ENCODE assay signal across 6 cellular contexts in genomic region chr16:30064746-30065111, GRCh38. TPM values are rescaled to one million over a fixed set of nuclear protein-coding genes. Genes with fewer than 3 reads are reported as not detected.
DNase-seq lines count a peak whose midpoint lies in the region; ATAC-seq and TF ChIP-seq lines count a peak whose summit lies in the region.

No MANE protein-coding gene starts in this region.

- H3K27me3 ChIP-seq in CD4-positive, CD25-positive, alpha-beta regulatory T cell (ENCODE audit: control insufficient read depth, insufficient read depth, low read length): no peaks in the 10 kb centered on the region
- no peaks in the 10 kb centered on the region for H3K27me3 ChIP-seq in iPS-20b (ENCODE audit: insufficient read depth, low read length)

- peaks cover 47% of the 10 kb centered on the region for H3K4me1 ChIP-seq in CD4-positive, CD25-positive, alpha-beta regulatory T cell (ENCODE audit: control insufficient read depth, insufficient read depth, low read length, poor library complexity, severe bottlenecking)
- H3K4me1 ChIP-seq in iPS-20b (ENCODE audit: insufficient read depth, low read length): peaks cover 11% of the 10 kb centered on the region; the same call in 1 of the 2 replicates

- no peak for DNase-seq in CD4-positive, CD25-positive, alpha-beta regulatory T cell
- DNase-seq in RWPE1 (ENCODE audit: low spot score) (no peak), DMS114 treated with DMSO at 0.1 percent for 48 hours (lab: John Stamatoyannopoulos, UW; ENCODE audit: unreplicated experiment) (no peak), HPDE6-E6E7 (ENCODE audit: extremely low spot score) (no peak), NOMO-1 (lab: John Stamatoyannopoulos, UW; ENCODE audit: unreplicated experiment in 2 of 2) (no peak)

- POLR2A ChIA-PET in RWPE1 (lab: Yijun Ruan, JAX; ENCODE audit: low non-redundant PET): interaction anchor here (0.9 kb wide), 1 partner anchor 10 kb away, joined by 5 read pairs; no protein-coding TSS in a partner anchor

- H3K9me3 ChIP-seq in CD4-positive, CD25-positive, alpha-beta regulatory T cell (ENCODE audit: control insufficient read depth in 2 of 2, low read length in 2 of 2): no peaks in the 10 kb centered on the region
- H3K9me3 ChIP-seq in iPS-20b (ENCODE audit: insufficient read depth, low read depth, low read length): no peaks in the 10 kb centered on the region

- H3K27ac Mint-ChIP-seq in CD4-positive, CD25-positive, alpha-beta regulatory T cell: peak overlapping the region; percentile 95 to 99 (median 96)

- peaks cover 8% of the 10 kb centered on the region for H3K27me3 Mint-ChIP-seq in CD4-positive, CD25-positive, alpha-beta regulatory T cell

- peak overlapping the region; percentile 93 for H3K27ac ChIP-seq in CD4-positive, CD25-positive, alpha-beta regulatory T cell (ENCODE audit: insufficient read depth, low read length, poor library complexity, severe bottlenecking)
- H3K27ac ChIP-seq in RWPE1 (peak overlapping the region; percentile 99), iPS-20b (ENCODE audit: low read length) (peak overlapping the region; percentile 75)

- peak overlapping the region; percentile 88 for H3K4me3 ChIP-seq in CD4-positive, CD25-positive, alpha-beta regulatory T cell (ENCODE audit: low read depth, low read length)
- peak overlapping the region; percentile 97 for H3K4me3 ChIP-seq in iPS-20b (ENCODE audit: low read length)

- peaks cover 25% of the 10 kb centered on the region for H3K36me3 ChIP-seq in CD4-positive, CD25-positive, alpha-beta regulatory T cell (ENCODE audit: control insufficient read depth, insufficient read depth, low read length)
- H3K36me3 ChIP-seq in iPS-20b (ENCODE audit: insufficient read depth, low read depth, low read length): peaks cover 31% of the 10 kb centered on the region

- peaks cover 10% of the 10 kb centered on the region for H3K36me3 Mint-ChIP-seq in CD4-positive, CD25-positive, alpha-beta regulatory T cell

- H3K4me1 Mint-ChIP-seq in CD4-positive, CD25-positive, alpha-beta regulatory T cell: peaks cover 7 to 43% (median 22%) of the 10 kb centered on the region in 4 donors

- H3K9me3 Mint-ChIP-seq in CD4-positive, CD25-positive, alpha-beta regulatory T cell: no peaks in the 10 kb centered on the region

- peak overlapping the region; percentile 96 to 100 (median 100) for H3K4me3 Mint-ChIP-seq in CD4-positive, CD25-positive, alpha-beta regulatory T cell

- peak overlapping the region; percentile 97; the same call in 1 of the 2 replicates for H3K9ac ChIP-seq in iPS-20b (ENCODE audit: low read depth, low read length)

- ATAC-seq in CD4-positive, CD25-positive, alpha-beta regulatory T cell (ENCODE audit: low read depth in 2 of 2): no peak

- TF ChIP-seq CTCF in RWPE1 (conservative IDR thresholded peaks at IDR 0.05; ENCODE audit: low read depth): no peak

- CTCF ChIA-PET in RWPE1 (lab: Yijun Ruan, JAX): interaction anchor here (0.6 to 1.4 kb wide), 5 partner anchors 9 to 1861 kb away, joined by 3 to 4 read pairs (median 3); no protein-coding TSS in a partner anchor

RNA-seq across cellular contexts. Expression of gene ALDOA, which starts 0.8 kb away (rescaled TPM):
- 430 TPM for total RNA-seq in CD4-positive, CD25-positive, alpha-beta regulatory T cell
- 1,000 to 10,000 TPM; 1,129 to 1,243 (median 1,151) TPM for polyA plus RNA-seq in CD4-positive, CD25-positive, alpha-beta regulatory T cell

RNA-seq across cellular contexts. Expression of gene PPP4C, which starts 11.1 kb away (rescaled TPM):
- 97.0 TPM for total RNA-seq in CD4-positive, CD25-positive, alpha-beta regulatory T cell
- 100 to 1,000 TPM; 232 to 289 (median 262) TPM for polyA plus RNA-seq in CD4-positive, CD25-positive, alpha-beta regulatory T cell

RNA-seq across cellular contexts. Expression of gene TBX6, which starts 27.0 kb away (rescaled TPM):
- 0.42 TPM for total RNA-seq in CD4-positive, CD25-positive, alpha-beta regulatory T cell
- under 1 TPM in 1 of 4 donors, not detected in 3; 0.29 TPM for polyA plus RNA-seq in CD4-positive, CD25-positive, alpha-beta regulatory T cell

RNA-seq across cellular contexts. Expression of gene YPEL3, which starts 31.3 kb away (rescaled TPM):
- total RNA-seq in CD4-positive, CD25-positive, alpha-beta regulatory T cell: 121 TPM
- polyA plus RNA-seq in CD4-positive, CD25-positive, alpha-beta regulatory T cell: 100 to 1,000 TPM; 245 to 319 (median 297) TPM

RNA-seq across cellular contexts. Expression of gene TLCD3B, which starts 33.7 kb away (rescaled TPM):
- total RNA-seq in CD4-positive, CD25-positive, alpha-beta regulatory T cell: not detected
- polyA plus RNA-seq in CD4-positive, CD25-positive, alpha-beta regulatory T cell: not detected
